Comparison of ENCODE assay signal across 14 cellular contexts in genomic region chr2:138395565-138396306, GRCh38.
A peak's percentile ranks its signal among the peaks of the same experiment; 100 is the strongest.
DNase-seq lines count a peak whose midpoint lies in the region; ATAC-seq, FAIRE-seq and TF ChIP-seq lines count a peak whose summit lies in the region.
"Had no signal": no experiment of that assay in that cellular context is flagged by ENCODE, and none has a peak within 500 bp of the region (broad histone marks: within the 10 kb centered on the region; RNA-seq: fewer than 3 reads in every experiment).

No MANE protein-coding gene starts in this region.

- H3K27me3 ChIP-seq in liver (ENCODE audit: control insufficient read depth in 4 of 4, insufficient read depth in 4 of 4, low read length in 3 of 4) (no peaks in the 10 kb centered on the region), HepG2 (ENCODE audit: control insufficient read depth in 1 of 2, insufficient read depth in 2 of 2, low read length in 2 of 2) (no peaks in the 10 kb centered on the region), foreskin keratinocyte (no peaks in the 10 kb centered on the region)
- H3K27me3 ChIP-seq: BE2C had no signal

- POLR2A ChIA-PET in HepG2 (lab: Yijun Ruan, JAX) = no interaction called here

- no peak for DNase-seq in HepG2 (ENCODE audit: low spot score)
- peak; percentile 35 for DNase-seq in T1000 (lab: John Stamatoyannopoulos, UW)
- peak; percentile 66 to 82 for DNase-seq in foreskin keratinocyte
- no peak for DNase-seq in mucosa of descending colon
- DNase-seq in NCI-H1417 treated with DMSO at 0.1 percent for 48 hours (lab: John Stamatoyannopoulos, UW) = no peak
- no peak for DNase-seq in T-helper 9 cell
- DNase-seq in immature natural killer cell = no peak
- DNase-seq: activated CD4-positive, alpha-beta T cell treated with anti-CD3 and anti-CD28 coated beads for 48 hours; BE2C; NCI-H1048 had no signal

- ATAC-seq in HepG2 = no peak; the same call in 2 of the 3 replicates
- ATAC-seq in foreskin keratinocyte = peak; percentile 95
- ATAC-seq in mucosa of descending colon = no peak
- ATAC-seq: sciatic nerve had no signal

- no peak overlapping the region for H3K4me3 Mint-ChIP-seq in immature natural killer cell
- H3K4me3 Mint-ChIP-seq: activated naive CD8-positive, alpha-beta T cell had no signal

- no peak overlapping the region for H3K27ac Mint-ChIP-seq in immature natural killer cell
- H3K27ac Mint-ChIP-seq: activated naive CD8-positive, alpha-beta T cell had no signal

- H3K4me1 Mint-ChIP-seq in immature natural killer cell = no peaks in the 10 kb centered on the region

- CTCF ChIA-PET in HepG2 (lab: Yijun Ruan, JAX; ENCODE audit: low intra/inter-chr PET ratio, low total read pairs) = no interaction called here

- TF ChIP-seq RAD21 in liver (IDR thresholded peaks at IDR 0.05) (no peak), HepG2 (CRISPR knock-in tag; IDR thresholded peaks at IDR 0.05) (no peak)

- H3K36me3 ChIP-seq in liver (ENCODE audit: control insufficient read depth in 4 of 4, insufficient read depth in 3 of 4, low read depth in 1 of 4, low read length in 3 of 4) (no peaks in the 10 kb centered on the region), HepG2 (replicated peaks in 1 of 2; ENCODE audit: control insufficient read depth in 1 of 2, insufficient read depth in 2 of 2, low read length in 2 of 2) (no peaks in the 10 kb centered on the region), mucosa of descending colon (ENCODE audit: low read depth) (no peaks in the 10 kb centered on the region)
- H3K36me3 ChIP-seq: BE2C had no signal

- no peak for TF ChIP-seq POLR2A in HepG2 (IDR thresholded peaks at IDR 0.05; ENCODE audit: insufficient read depth in 1 of 2, low read depth in 2 of 2, low read length in 2 of 2)

- no peaks in the 10 kb centered on the region for H3K79me2 ChIP-seq in HepG2 (ENCODE audit: insufficient read depth, low read length)

- BruUV-seq in HepG2 (replicated peaks; lab: Mats Ljungman, UMichigan) = no TSS peak

- WGBS in liver = 72% methylated on average over 2 of the region's 2 CpGs
- WGBS in HepG2 (ENCODE audit: low lambda C conversion rate) = 100% methylated on average over 2 of the region's 2 CpGs

- no peak for FAIRE-seq in HepG2 (lab: Jason Lieb, UNC)

- H3K27ac ChIP-seq in liver (ENCODE audit: low read depth in 1 of 2, low read length in 2 of 2) = no peak overlapping the region
- no peak overlapping the region for H3K27ac ChIP-seq in HepG2 (ENCODE audit: extremely low read length, insufficient read depth, low read length)
- H3K27ac ChIP-seq in foreskin keratinocyte = no peak overlapping the region

- H4K20me1 ChIP-seq in HepG2 (ENCODE audit: insufficient read depth, low read length) = no peaks in the 10 kb centered on the region

- no peak for TF ChIP-seq EP300 in HepG2 (IDR thresholded peaks at IDR 0.05; ENCODE audit: low read depth in 2 of 2, low read length in 2 of 2)
- no peak for TF ChIP-seq EP300 in HepG2 (CRISPR knock-in tag; IDR thresholded peaks at IDR 0.05; ENCODE audit: borderline replicate concordance)

- in situ Hi-C loops in HepG2 (cut with HindIII; ENCODE audit: extremely low pct_ligation_motif_present, low pct_unique_long_range_greater_than_20kb) = no loop called here

- no peak for TF ChIP-seq CTCF in liver (IDR thresholded peaks at IDR 0.05; ENCODE audit: low read depth, low read length, missing input control)
- no peak for TF ChIP-seq CTCF in HepG2 (CRISPR knock-in tag; IDR thresholded peaks at IDR 0.05)
- TF ChIP-seq CTCF in foreskin keratinocyte (conservative IDR thresholded peaks at IDR 0.05) = no peak
- no peak for TF ChIP-seq CTCF in mucosa of descending colon (IDR thresholded peaks at IDR 0.05)

- no peak overlapping the region for H2AFZ ChIP-seq in HepG2 (ENCODE audit: low read length)

- H3K4me3 ChIP-seq in liver (ENCODE audit: low read depth in 1 of 3, low read length in 3 of 3) (no peak overlapping the region), HepG2 (replicated peaks in 1 of 3; ENCODE audit: insufficient read depth in 1 of 3, low read depth in 2 of 3, low read length in 3 of 3) (no peak overlapping the region), mucosa of descending colon (no peak overlapping the region)
- H3K4me3 ChIP-seq: lung had no signal

- no peak overlapping the region for H3K4me2 ChIP-seq in HepG2 (ENCODE audit: low read depth, low read length)

- intact Hi-C loops in HepG2 (cut with micrococcal nuclease; ENCODE audit: unreplicated experiment) (no loop called here), mucosa of descending colon (cut with DNase I, micrococcal nuclease) (no loop called here)

- H3K9ac ChIP-seq in liver (ENCODE audit: low read depth in 1 of 2, low read length in 2 of 2) (no peak overlapping the region), HepG2 (ENCODE audit: insufficient read depth, low read depth, low read length) (no peak overlapping the region)

- H3K9me3 ChIP-seq in liver (ENCODE audit: control insufficient read depth in 4 of 4, low read length in 3 of 4) = no peaks in the 10 kb centered on the region
- no peaks in the 10 kb centered on the region for H3K9me3 ChIP-seq in HepG2 (ENCODE audit: low read length)
- H3K9me3 ChIP-seq in mucosa of descending colon = no peaks in the 10 kb centered on the region
- H3K9me3 ChIP-seq: BE2C had no signal

- H3K27me3 Mint-ChIP-seq in immature natural killer cell (ENCODE audit: low read depth in 3 of 3) = no peaks in the 10 kb centered on the region

- H3K4me1 ChIP-seq in liver (ENCODE audit: control insufficient read depth in 4 of 4, insufficient read depth in 4 of 4, low read length in 3 of 4) (no peaks in the 10 kb centered on the region), HepG2 (ENCODE audit: insufficient read depth, low read length) (peaks cover 9% of the 10 kb centered on the region; the same call in 1 of the 2 replicates), foreskin keratinocyte (peaks cover 9% of the 10 kb centered on the region), mucosa of descending colon (ENCODE audit: low read depth) (no peaks in the 10 kb centered on the region)
- H3K4me1 ChIP-seq: BE2C had no signal

- H3K36me3 Mint-ChIP-seq in immature natural killer cell = peaks cover 0 to 6% (median 0%) of the 10 kb centered on the region in 3 donors

- peaks cover 6 to 61% (median 21%) of the 10 kb centered on the region in 6 donors for H3K9me3 Mint-ChIP-seq in immature natural killer cell

TF ChIP-seq in liver, 16 proteins besides CTCF, POLR2A, EP300 and RAD21:
- TF ChIP-seq, protein P1, sequence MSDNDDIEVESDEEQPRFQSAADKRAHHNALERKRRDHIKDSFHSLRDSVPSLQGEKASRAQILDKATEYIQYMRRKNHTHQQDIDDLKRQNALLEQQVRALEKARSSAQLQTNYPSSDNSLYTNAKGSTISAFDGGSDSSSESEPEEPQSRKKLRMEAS (IDR thresholded peaks at IDR 0.05) = no peak
- peak in 1 of 2 donors; percentile 88 for TF ChIP-seq JUND (IDR thresholded peaks at IDR 0.05)
- TF ChIP-seq RXRA (IDR thresholded peaks at IDR 0.05) = peak in 1 of 2 donors; percentile 30
- no peak for TF ChIP-seq GABPA (IDR thresholded peaks at IDR 0.05 in 1 of 2, conservative IDR thresholded peaks at IDR 0.05 in 1 of 2)
- TF ChIP-seq HNF4A (conservative IDR thresholded peaks at IDR 0.05) = peak in 1 of 2 donors; percentile 35
- TF ChIP-seq HNF4G (IDR thresholded peaks at IDR 0.05) = no peak
- TF ChIP-seq TAF1 (conservative IDR thresholded peaks at IDR 0.05) = no peak
- TF ChIP-seq YY1 (IDR thresholded peaks at IDR 0.05) = peak; percentile 69
- no peak for TF ChIP-seq EGR1 (IDR thresholded peaks at IDR 0.05; ENCODE audit: low read depth in 2 of 2)

TF ChIP-seq in HepG2, 621 proteins besides CTCF, POLR2A, EP300 and RAD21 (continues in another document):
- TF ChIP-seq, protein P2, sequence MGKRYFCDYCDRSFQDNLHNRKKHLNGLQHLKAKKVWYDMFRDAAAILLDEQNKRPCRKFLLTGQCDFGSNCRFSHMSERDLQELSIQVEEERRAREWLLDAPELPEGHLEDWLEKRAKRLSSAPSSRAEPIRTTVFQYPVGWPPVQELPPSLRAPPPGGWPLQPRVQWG (CRISPR knock-in tag; IDR thresholded peaks at IDR 0.05; ENCODE audit: borderline replicate concordance, low read depth) = no peak
- TF ChIP-seq ZNF274 (CRISPR knock-in tag; IDR thresholded peaks at IDR 0.05) = no peak
- TF ChIP-seq ATF4 (CRISPR knock-in tag; IDR thresholded peaks at IDR 0.05) = no peak
- TF ChIP-seq FLYWCH1 (CRISPR knock-in tag; IDR thresholded peaks at IDR 0.05) = no peak
- no peak for TF ChIP-seq ZNF292 (CRISPR knock-in tag; IDR thresholded peaks at IDR 0.05; ENCODE audit: borderline replicate concordance, low read depth)
- TF ChIP-seq ZMAT3 (CRISPR knock-in tag; conservative IDR thresholded peaks at IDR 0.05) = no peak
- no peak for TF ChIP-seq TFDP1 (CRISPR knock-in tag; IDR thresholded peaks at IDR 0.05; ENCODE audit: borderline replicate concordance)
- TF ChIP-seq SKIL (CRISPR knock-in tag; IDR thresholded peaks at IDR 0.05; ENCODE audit: borderline replicate concordance) = no peak

Comparison
In these comparisons a context has a peak if more than half of its experiments do, and no peak if none do; other contexts are left out.
1. DNase-seq: peak in T1000 (single experiment) and foreskin keratinocyte (2 of 2); none in HepG2 (single experiment), mucosa of descending colon (0 of 3), NCI-H1417 treated with DMSO at 0.1 percent for 48 hours (single experiment), T-helper 9 cell (single experiment) and immature natural killer cell (0 of 3).